In genomic region chr9:121742923-121743322, GRCh38 we compare ENCODE assay signal across 11 cellular contexts.
A peak's percentile ranks its signal among the peaks of the same experiment; 100 is the strongest.
DNase-seq lines count a peak whose midpoint lies in the region; ATAC-seq and TF ChIP-seq lines count a peak whose summit lies in the region.
"Had no signal": no experiment of that assay in that cellular context is flagged by ENCODE, and none has a peak within 500 bp of the region (broad histone marks: within the 10 kb centered on the region; RNA-seq: fewer than 3 reads in every experiment).

No MANE protein-coding gene starts in this region.

- TF ChIP-seq EP300 in gastroesophageal sphincter (IDR thresholded peaks at IDR 0.05): no peak

- H3K36me3 ChIP-seq in right atrium auricular region (no peaks in the 10 kb centered on the region), gastroesophageal sphincter (no peaks in the 10 kb centered on the region), trophoblast cell (ENCODE audit: control insufficient read depth in 1 of 2, insufficient read depth in 2 of 2, low read length in 2 of 2) (no peaks in the 10 kb centered on the region), vagina (no peaks in the 10 kb centered on the region)

- TF ChIP-seq POLR2A in gastroesophageal sphincter (IDR thresholded peaks at IDR 0.05) (no peak), vagina (IDR thresholded peaks at IDR 0.05) (no peak)

- H3K27me3 ChIP-seq in right atrium auricular region (no peaks in the 10 kb centered on the region), gastroesophageal sphincter (no peaks in the 10 kb centered on the region), trophoblast cell (ENCODE audit: insufficient read depth, low read length) (no peaks in the 10 kb centered on the region), vagina (no peaks in the 10 kb centered on the region)

- no peak overlapping the region for H3K4ac ChIP-seq in trophoblast cell (ENCODE audit: low read depth, low read length)

- H3K9ac ChIP-seq in trophoblast cell (ENCODE audit: low read length): no peak overlapping the region

- H3K4me1 ChIP-seq in right atrium auricular region (peaks cover 0 to 98% of the 10 kb centered on the region in 2 donors), gastroesophageal sphincter (peaks cover 3 to 99% (median 59%) of the 10 kb centered on the region in 3 donors), trophoblast cell (ENCODE audit: control insufficient read depth in 1 of 2, insufficient read depth in 2 of 2, low read length in 2 of 2) (peaks cover 36 to 38% of the 10 kb centered on the region in 2 experiments), vagina (peaks cover 83% of the 10 kb centered on the region)

- WGBS in gastroesophageal sphincter (ENCODE audit: low coverage in 1 of 2), 2 donors: no CpG with 5 or more reads among the region's 3 CpGs
- no CpG with 5 or more reads among the region's 3 CpGs for WGBS in trophoblast cell (ENCODE audit: extremely low coverage, insufficient coverage, insufficient read length)

- H3K9me3 ChIP-seq in right atrium auricular region: no peaks in the 10 kb centered on the region
- no peaks in the 10 kb centered on the region for H3K9me3 ChIP-seq in gastroesophageal sphincter
- no peaks in the 10 kb centered on the region for H3K9me3 ChIP-seq in trophoblast cell (ENCODE audit: insufficient read depth, low read depth, low read length)
- no peaks in the 10 kb centered on the region for H3K9me3 ChIP-seq in vagina

- peak overlapping the region; percentile 6 for H2BK5ac ChIP-seq in trophoblast cell (ENCODE audit: low read depth, low read length, poor library complexity)

- peak overlapping the region; percentile 15 for H4K91ac ChIP-seq in trophoblast cell (ENCODE audit: low read depth, low read length)

- no peak overlapping the region for H3K23ac ChIP-seq in trophoblast cell (ENCODE audit: low read length)

- peak overlapping the region; percentile 5 for H2BK12ac ChIP-seq in trophoblast cell (ENCODE audit: low read length)

- H3K14ac ChIP-seq in trophoblast cell (ENCODE audit: low read length): no peak overlapping the region

- H4K8ac ChIP-seq in trophoblast cell (ENCODE audit: low read depth, low read length): no peak overlapping the region

- TF ChIP-seq CTCF in right atrium auricular region (IDR thresholded peaks at IDR 0.05) (no peak), gastroesophageal sphincter (IDR thresholded peaks at IDR 0.05) (no peak), vagina (IDR thresholded peaks at IDR 0.05) (no peak)

- H2AFZ ChIP-seq in trophoblast cell (ENCODE audit: insufficient read depth, low read length, poor library complexity): no peak overlapping the region

- no peak overlapping the region for H3K18ac ChIP-seq in trophoblast cell (ENCODE audit: low read length)

- H2AK5ac ChIP-seq in trophoblast cell (ENCODE audit: low read length): peak overlapping the region; percentile 51

- H3K79me2 ChIP-seq in trophoblast cell (ENCODE audit: control insufficient read depth, insufficient read depth, low read length, poor library complexity): no peaks in the 10 kb centered on the region

- H4K12ac ChIP-seq in trophoblast cell (ENCODE audit: low read depth, low read length): no peak overlapping the region

- H3K27ac ChIP-seq in right atrium auricular region: peak overlapping the region; percentile 89 to 96
- peak overlapping the region; percentile 54 to 92 (median 89) for H3K27ac ChIP-seq in gastroesophageal sphincter
- H3K27ac ChIP-seq in trophoblast cell (ENCODE audit: low read depth, low read length): no peak overlapping the region
- peak overlapping the region; percentile 88 for H3K27ac ChIP-seq in vagina

- H2BK120ac ChIP-seq in trophoblast cell (ENCODE audit: insufficient read depth, low read length, poor library complexity): no peak overlapping the region

- intact Hi-C loops in left ventricle myocardium superior (cut with micrococcal nuclease): no loop called here
- intact Hi-C loops in vagina (cut with DNase I): no loop called here

- H3K4me2 ChIP-seq in trophoblast cell (ENCODE audit: low read length): no peak overlapping the region

- peak overlapping the region in 1 of 2 donors; percentile 53 for H3K4me3 ChIP-seq in right atrium auricular region
- peak overlapping the region in 1 of 2 donors; percentile 61 for H3K4me3 ChIP-seq in gastroesophageal sphincter
- no peak overlapping the region for H3K4me3 ChIP-seq in trophoblast cell (ENCODE audit: low read depth, low read length)
- peak overlapping the region; percentile 42 to 52 for H3K4me3 ChIP-seq in vagina

- peaks cover 12% of the 10 kb centered on the region for H3K79me1 ChIP-seq in trophoblast cell (ENCODE audit: low read length)

- ATAC-seq in left ventricle myocardium superior (no peak), gastroesophageal sphincter (no peak), GM21367 (IDR thresholded peaks at IDR 0.05; ENCODE audit: unreplicated experiment) (no peak), HG02623 (IDR thresholded peaks at IDR 0.05; ENCODE audit: unreplicated experiment) (no peak), GM19023 (IDR thresholded peaks at IDR 0.05; ENCODE audit: unreplicated experiment) (no peak)

- DNase-seq in right atrium auricular region (ENCODE audit: low spot score) (no peak), left ventricle myocardium superior (no peak), trophoblast cell (no peak), vagina (ENCODE audit: extremely low spot score in 2 of 2) (no peak)
- DNase-seq: activated CD4-positive, alpha-beta T cell treated with anti-CD3 and anti-CD28 coated beads, Interleukin-2, amount 10 ng/mL, durations not matched to agents 24 days and 14 days; activated gamma-delta T cell treated with Interleukin-2 at 50 U/mL for 16 hours; DND-41 had no signal
